8 cellular contexts compared by ENCODE assay signal in genomic region chr7:34320926-34321609, GRCh38.
DNase-seq lines count a peak whose midpoint lies in the region; ATAC-seq and TF ChIP-seq lines count a peak whose summit lies in the region.

No MANE protein-coding gene starts in this region.

- H3K9me3 Mint-ChIP-seq in naive B cell (no peaks in the 10 kb centered on the region), type B pancreatic cell (no peaks in the 10 kb centered on the region)

- H3K4me1 Mint-ChIP-seq in naive B cell (peaks cover 0 to 4% (median 0%) of the 10 kb centered on the region in 3 donors), type B pancreatic cell (ENCODE audit: unreplicated experiment) (no peaks in the 10 kb centered on the region)

- H3K27me3 ChIP-seq in HUES48 (ENCODE audit: control insufficient read depth, insufficient read depth, low read length) (no peaks in the 10 kb centered on the region), esophagus squamous epithelium (peaks cover 0 to 6% (median 0%) of the 10 kb centered on the region in 4 donors)

- no peak for TF ChIP-seq POLR2A in esophagus squamous epithelium (IDR thresholded peaks at IDR 0.05)

- H3K27ac ChIP-seq in HUES48 (ENCODE audit: low read depth, low read length) (no peak overlapping the region), esophagus squamous epithelium (no peak overlapping the region)

- ATAC-seq in GM21619 (IDR thresholded peaks at IDR 0.05; ENCODE audit: unreplicated experiment) (peak; percentile 91), naive B cell (ENCODE audit: low read depth in 2 of 2) (peak in 1 of 2 donors; percentile 32)

- H3K27me3 Mint-ChIP-seq in naive B cell (peaks cover 14 to 26% (median 17%) of the 10 kb centered on the region in 3 donors), type B pancreatic cell (no peaks in the 10 kb centered on the region)

- intact Hi-C loops in esophagus squamous epithelium (cut with DNase I): no loop called here

- H3K9me3 ChIP-seq in HUES48 (ENCODE audit: control insufficient read depth, insufficient read depth, low read length) (no peaks in the 10 kb centered on the region), esophagus squamous epithelium (no peaks in the 10 kb centered on the region)

- no peak overlapping the region for H3K27ac Mint-ChIP-seq in naive B cell
- peak overlapping the region; percentile 60 for H3K27ac Mint-ChIP-seq in type B pancreatic cell

- peak overlapping the region; percentile 62 for H3K4me3 ChIP-seq in HUES48 (ENCODE audit: low read depth, low read length)
- peak overlapping the region in 2 of 4 donors; percentile 3 to 44 for H3K4me3 ChIP-seq in esophagus squamous epithelium

- H3K4me1 ChIP-seq in HUES48 (ENCODE audit: control insufficient read depth, insufficient read depth, low read length) (peaks cover 5% of the 10 kb centered on the region; the same call in 1 of the 2 replicates), esophagus squamous epithelium (peaks cover 0 to 10% (median 0%) of the 10 kb centered on the region in 3 donors)

- H3K36me3 Mint-ChIP-seq in naive B cell (no peaks in the 10 kb centered on the region), type B pancreatic cell (no peaks in the 10 kb centered on the region)

- DNase-seq in ELF-1 (ENCODE audit: low read depth, low spot score) (peak; percentile 95), NOMO-1 (lab: John Stamatoyannopoulos, UW; ENCODE audit: unreplicated experiment in 2 of 2) (peak; percentile 31 to 63), activated T-cell treated with anti-CD3 and anti-CD28 coated beads for 48 hours (ENCODE audit: low read depth) (peak; percentile 25), esophagus squamous epithelium (lab: John Stamatoyannopoulos, UW) (no peak), naive B cell (peak; percentile 11), type B pancreatic cell (ENCODE audit: extremely low spot score, unreplicated experiment) (peak; percentile 73)

- H3K36me3 ChIP-seq in HUES48 (ENCODE audit: control insufficient read depth, insufficient read depth, low read length): no peaks in the 10 kb centered on the region
- H3K36me3 ChIP-seq in esophagus squamous epithelium: no peaks in the 10 kb centered on the region

- H3K9ac ChIP-seq in HUES48 (ENCODE audit: low read depth, low read length): peak overlapping the region; percentile 23; the same call in 1 of the 2 replicates

- WGBS in esophagus squamous epithelium, 2 donors: 17 to 18% methylated on average over 17 to 24 of the region's 24 CpGs

- TF ChIP-seq CTCF in esophagus squamous epithelium (IDR thresholded peaks at IDR 0.05) (peak; percentile 50 to 85 (median 75)), type B pancreatic cell (conservative IDR thresholded peaks at IDR 0.05) (peak; percentile 97)

- H3K4me3 Mint-ChIP-seq in naive B cell (peak overlapping the region in 2 of 8 donors; percentile 50 to 71), type B pancreatic cell (peak overlapping the region; percentile 70)
